ENCODE assay signal across 30 cellular contexts in the genomic region with DNA sequence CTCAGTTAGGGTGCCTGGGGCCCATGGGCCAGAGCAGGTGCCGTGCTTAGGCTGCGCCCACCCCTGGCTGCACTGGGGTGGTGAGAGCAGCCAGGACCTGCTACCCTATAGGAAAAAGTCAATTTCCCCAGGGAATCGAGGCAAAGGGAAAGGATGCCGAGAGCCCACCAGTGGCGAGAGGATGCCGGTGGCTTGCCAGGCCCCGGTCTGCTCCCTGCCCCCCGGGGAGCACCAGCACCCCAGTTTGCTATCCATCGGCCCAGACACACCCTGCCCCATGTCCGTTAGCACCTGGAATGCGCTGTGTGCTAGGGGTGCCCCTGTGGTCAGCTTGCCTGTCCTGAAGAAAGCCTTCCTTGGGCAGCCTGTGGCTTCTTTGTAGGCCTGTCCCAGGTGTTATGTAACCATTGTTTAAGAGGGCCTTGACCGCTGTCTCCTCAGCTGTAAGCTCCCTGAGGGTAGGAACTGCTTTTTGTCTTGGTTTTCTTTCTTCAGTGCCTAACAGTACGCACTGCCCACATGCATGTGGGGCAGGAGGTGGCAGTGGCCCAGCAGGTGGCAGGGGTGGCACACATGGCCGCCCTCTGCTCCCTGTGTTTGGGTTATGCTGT. TPM values are rescaled to one million over a fixed set of nuclear protein-coding genes. Genes with fewer than 3 reads are reported as not detected.
DNase-seq lines count a peak whose midpoint lies in the region; ATAC-seq and TF ChIP-seq lines count a peak whose summit lies in the region.
"Had no signal": no experiment of that assay in that cellular context is flagged by ENCODE, and none has a peak within 500 bp of the region (broad histone marks: within the 10 kb centered on the region; RNA-seq: fewer than 3 reads in every experiment).

No MANE protein-coding gene starts in this region.

- H3K4me3 Mint-ChIP-seq in chondrocyte (ENCODE audit: unreplicated experiment) = no peak overlapping the region
- H3K4me3 Mint-ChIP-seq: activated CD4-positive, alpha-beta memory T cell treated with anti-CD3 and anti-CD28 coated beads for 36 hours; activated T-helper 17 cell treated with anti-CD3 and anti-CD28 coated beads, Interleukin-2, amount 50 U/mL, for 72 hours; CD4-positive, CD25-positive, alpha-beta regulatory T cell; nephron had no signal

- peaks cover 7 to 14% (median 10%) of the 10 kb centered on the region in 4 donors for H3K4me1 ChIP-seq in stomach
- H3K4me1 ChIP-seq: ascending aorta, esophagus squamous epithelium, foreskin keratinocyte, lower lobe of right lung, parathyroid adenoma had no signal

- DNase-seq in activated CD8-positive, alpha-beta memory T cell treated with anti-CD3 and anti-CD28 coated beads, Interleukin-2, amount 50 U/mL, for 48 hours = peak; percentile 32
- no peak for DNase-seq in activated CD8-positive, alpha-beta memory T cell treated with anti-CD3 and anti-CD28 coated beads for 24 hours
- DNase-seq in chondrocyte (ENCODE audit: low spot score) (peak; percentile 72), myocyte (ENCODE audit: low read depth) (peak; percentile 19), stomach (peak; percentile 20), AG08396 (ENCODE audit: low spot score) (no peak), hypothalamus (lab: John Stamatoyannopoulos, UW) (no peak)
- DNase-seq: activated CD4-positive, alpha-beta memory T cell treated with anti-CD3 and anti-CD28 coated beads for 36 hours; activated CD4-positive, alpha-beta T cell treated with anti-CD3 and anti-CD28 coated beads for 1 hour; activated CD8-positive, alpha-beta memory T cell treated with anti-CD3 and anti-CD28 coated beads, Interleukin-2, amount 50 U/mL, for 4 hours; CD4-positive, CD25-positive, alpha-beta regulatory T cell; DND-41; esophagus squamous epithelium; foreskin keratinocyte; IMR-90; lower lobe of right lung; NCI-H1436; NCI-H2081 treated with DMSO at 0.1 percent for 48 hours; NCI-H226; NCI-H526 treated with DMSO at 0.1 percent for 48 hours; PC-3; stimulated activated CD4-positive, alpha-beta T cell treated with anti-CD3 and anti-CD28 coated beads, Interleukin-4, amount 100 ng/mL, for 24 hours; trophoblast cell had no signal

- TF ChIP-seq EP300 in stomach (IDR thresholded peaks at IDR 0.05) = no peak

- 92 to 98% (median 93%) methylated on average over 11 to 14 of the region's 14 CpGs for WGBS in stomach, 5 donors

- no peak overlapping the region for H3K4me3 ChIP-seq in stomach
- H3K4me3 ChIP-seq: ascending aorta, cardiac muscle cell, esophagus squamous epithelium, lower lobe of right lung had no signal

- ATAC-seq in HG03342 (IDR thresholded peaks at IDR 0.05; ENCODE audit: unreplicated experiment) = no peak
- ATAC-seq: activated naive CD4-positive, alpha-beta T cell treated with anti-CD3 and anti-CD28 coated beads, Interleukin-2, amount 50 U/mL, for 72 hours; activated T-helper 17 cell treated with anti-CD3 and anti-CD28 coated beads, Interleukin-2, amount 50 U/mL, for 72 hours; foreskin keratinocyte; PC-3 had no signal

- no peak overlapping the region for H3K27ac Mint-ChIP-seq in chondrocyte (ENCODE audit: unreplicated experiment)
- H3K27ac Mint-ChIP-seq: activated CD4-positive, alpha-beta memory T cell treated with anti-CD3 and anti-CD28 coated beads for 36 hours; activated T-helper 17 cell treated with anti-CD3 and anti-CD28 coated beads, Interleukin-2, amount 50 U/mL, for 72 hours; CD4-positive, CD25-positive, alpha-beta regulatory T cell; nephron had no signal

- intact Hi-C loops in stomach (cut with DNase I; ENCODE audit: low total_unique reads) = no loop called here

- TF ChIP-seq CTCF in chondrocyte (IDR thresholded peaks at IDR 0.05) = no peak
- TF ChIP-seq CTCF in stomach (IDR thresholded peaks at IDR 0.05) = no peak

- peaks cover 3% of the 10 kb centered on the region for H3K9me3 Mint-ChIP-seq in chondrocyte (ENCODE audit: low read depth)
- H3K9me3 Mint-ChIP-seq: activated CD4-positive, alpha-beta memory T cell treated with anti-CD3 and anti-CD28 coated beads for 36 hours; activated naive CD4-positive, alpha-beta T cell treated with anti-CD3 and anti-CD28 coated beads, Interleukin-2, amount 50 U/mL, for 72 hours; activated T-helper 17 cell treated with anti-CD3 and anti-CD28 coated beads, Interleukin-2, amount 50 U/mL, for 72 hours; CD4-positive, CD25-positive, alpha-beta regulatory T cell; nephron had no signal

- H3K4me1 Mint-ChIP-seq in chondrocyte (ENCODE audit: low read depth) = no peaks in the 10 kb centered on the region
- H3K4me1 Mint-ChIP-seq: activated T-helper 17 cell treated with anti-CD3 and anti-CD28 coated beads, Interleukin-2, amount 50 U/mL, for 72 hours; CD4-positive, CD25-positive, alpha-beta regulatory T cell; nephron had no signal

- H3K27ac ChIP-seq in stomach = no peak overlapping the region
- H3K27ac ChIP-seq: ascending aorta, cardiac muscle cell, esophagus squamous epithelium, foreskin keratinocyte, lower lobe of right lung, parathyroid adenoma had no signal

- no peaks in the 10 kb centered on the region for H3K27me3 ChIP-seq in stomach
- H3K27me3 ChIP-seq: ascending aorta, cardiac muscle cell, esophagus squamous epithelium had no signal

- H3K27me3 Mint-ChIP-seq in chondrocyte (ENCODE audit: low read depth) = no peaks in the 10 kb centered on the region
- H3K27me3 Mint-ChIP-seq: activated CD4-positive, alpha-beta memory T cell treated with anti-CD3 and anti-CD28 coated beads for 36 hours; activated T-helper 17 cell treated with anti-CD3 and anti-CD28 coated beads, Interleukin-2, amount 50 U/mL, for 72 hours; CD4-positive, CD25-positive, alpha-beta regulatory T cell had no signal

- H3K36me3 Mint-ChIP-seq in chondrocyte (ENCODE audit: low read depth) = peaks cover 2% of the 10 kb centered on the region
- H3K36me3 Mint-ChIP-seq: activated CD4-positive, alpha-beta memory T cell treated with anti-CD3 and anti-CD28 coated beads for 36 hours; activated naive CD4-positive, alpha-beta T cell treated with anti-CD3 and anti-CD28 coated beads, Interleukin-2, amount 50 U/mL, for 72 hours had no signal

- H3K9me3 ChIP-seq in stomach = no peaks in the 10 kb centered on the region
- H3K9me3 ChIP-seq: ascending aorta, esophagus squamous epithelium, lower lobe of right lung had no signal

- peaks cover 0 to 11% (median 0%) of the 10 kb centered on the region in 4 donors for H3K36me3 ChIP-seq in stomach
- H3K36me3 ChIP-seq: ascending aorta, cardiac muscle cell, esophagus squamous epithelium, lower lobe of right lung had no signal

- no peak for TF ChIP-seq POLR2A in stomach (IDR thresholded peaks at IDR 0.05)

RNA-seq across cellular contexts. Expression of a gene that starts 40.8 kb away (rescaled TPM):
- 3.5 to 4.0 TPM (median 4.0 TPM) in 3 replicates for total RNA-seq in chondrocyte
- 12.4 and 19.3 TPM in 2 replicates for total RNA-seq in myocyte
- polyA plus RNA-seq in myocyte (2012) = 4.7 TPM
- total RNA-seq in stomach = 1 to 10 TPM in 2 of 5 donors, under 1 TPM in 1, not detected in 2; 0.72 to 6.6 (median 2.2) TPM
- polyA plus RNA-seq in stomach = 1 to 10 TPM; 1.5 to 4.4 (median 3.3) TPM

Comparison
In these comparisons a context has a peak if more than half of its experiments do, and no peak if none do; other contexts are left out.
1. DNase-seq: peak in activated CD8-positive, alpha-beta memory T cell treated with anti-CD3 and anti-CD28 coated beads, Interleukin-2, amount 50 U/mL, for 48 hours (single experiment), chondrocyte (single experiment), myocyte (single experiment) and stomach (single experiment); none in activated CD8-positive, alpha-beta memory T cell treated with anti-CD3 and anti-CD28 coated beads for 24 hours (single experiment), AG08396 (single experiment) and hypothalamus (0 of 51).